In genomic region chr5:95823241-95823737, GRCh38 we compare ENCODE assay signal across 9 cellular contexts. TPM values are rescaled to one million over a fixed set of nuclear protein-coding genes. Genes with fewer than 3 reads are reported as not detected.
DNase-seq lines count a peak whose midpoint lies in the region; ATAC-seq, FAIRE-seq and TF ChIP-seq lines count a peak whose summit lies in the region.
"Had no signal": no experiment of that assay in that cellular context is flagged by ENCODE, and none has a peak within 500 bp of the region (broad histone marks: within the 10 kb centered on the region; RNA-seq: fewer than 3 reads in every experiment).

No MANE protein-coding gene starts in this region.

- ATAC-seq in left ventricle myocardium superior (no peak), aorta (ENCODE audit: low FRiP score) (no peak), GM18909 (IDR thresholded peaks at IDR 0.05; ENCODE audit: poor library complexity, unreplicated experiment) (no peak)

- peak; percentile 54 for DNase-seq in cardiac septum (ENCODE audit: low spot score)
- no peak for DNase-seq in left ventricle myocardium superior
- DNase-seq in ascending aorta (ENCODE audit: low spot score in 2 of 2) = no peak
- DNase-seq in aorta = no peak
- DNase-seq in H54 (ENCODE audit: insufficient read length, low spot score) = no peak
- DNase-seq in hepatic stellate cell (ENCODE audit: low spot score) = no peak
- DNase-seq: NCI-H510A had no signal

- TF ChIP-seq POLR2A in H54 (IDR thresholded peaks at IDR 0.05; ENCODE audit: low read depth, low read length) = no peak

- H3K27ac ChIP-seq in ascending aorta (peak overlapping the region; percentile 78 to 88), aorta (ENCODE audit: low read depth in 1 of 2, low read length in 2 of 2) (peak overlapping the region; percentile 79 to 83)

- peaks cover 3 to 21% of the 10 kb centered on the region in 2 donors for H3K4me1 ChIP-seq in ascending aorta
- peaks cover 90% of the 10 kb centered on the region for H3K4me1 ChIP-seq in mononuclear cell (ENCODE audit: insufficient read depth, low read length)
- H3K4me1 ChIP-seq in aorta (ENCODE audit: control insufficient read depth in 1 of 2, insufficient read depth in 2 of 2, low read length in 2 of 2) = peaks cover 3 to 6% of the 10 kb centered on the region in 2 donors

- H3K36me3 ChIP-seq in ascending aorta (no peaks in the 10 kb centered on the region), aorta (ENCODE audit: control insufficient read depth in 1 of 2, insufficient read depth in 2 of 2, low read length in 1 of 2) (no peaks in the 10 kb centered on the region)

- H3K4me3 ChIP-seq in ascending aorta = peak overlapping the region; percentile 44 to 80
- peak overlapping the region; percentile 98 for H3K4me3 ChIP-seq in mononuclear cell (ENCODE audit: low read length)
- peak overlapping the region in 1 of 2 donors; percentile 99 for H3K4me3 ChIP-seq in aorta (ENCODE audit: low read length in 2 of 2)

- WGBS in aorta, 2 donors = 62 to 73% methylated on average over 7 of the region's 7 CpGs

- intact Hi-C loops in cardiac septum (cut with DNase I) (loop anchor here (5.0 kb wide), 1 partner anchor 91 kb away; the partner anchor contains the start of gene RHOBTB3), left ventricle myocardium superior (cut with micrococcal nuclease) (no loop called here), ascending aorta (cut with DNase I) (loop anchor here (1.0 kb wide), 1 partner anchor 11 kb away; no protein-coding TSS in a partner anchor), aorta (cut with DNase I) (no loop called here)

- H3K9me3 ChIP-seq in ascending aorta = no peaks in the 10 kb centered on the region
- H3K9me3 ChIP-seq in mononuclear cell (ENCODE audit: low read depth, low read length) = no peaks in the 10 kb centered on the region
- H3K9me3 ChIP-seq in aorta (ENCODE audit: control insufficient read depth, low read length) = no peaks in the 10 kb centered on the region

- TF ChIP-seq CTCF in ascending aorta (IDR thresholded peaks at IDR 0.05) = no peak

- no peak for FAIRE-seq in H54 (lab: Jason Lieb, UNC)

- no peaks in the 10 kb centered on the region for H3K27me3 ChIP-seq in ascending aorta
- no peaks in the 10 kb centered on the region for H3K27me3 ChIP-seq in mononuclear cell (ENCODE audit: insufficient read depth, low read length)
- H3K27me3 ChIP-seq in aorta (ENCODE audit: control insufficient read depth in 1 of 2, insufficient read depth in 2 of 2, low read length in 1 of 2) = no peaks in the 10 kb centered on the region

RNA-seq across cellular contexts. Expression of gene GLRX, which starts 0.8 kb away (rescaled TPM):
- total RNA-seq in cardiac septum (119 TPM), left ventricle myocardium superior (106 TPM), ascending aorta (18.5 TPM), mononuclear cell (28.8 TPM), aorta (10 to 100 TPM; 38.5 to 44.7 TPM)
- polyA plus RNA-seq in aorta = 100 to 1,000 TPM in 1 of 2 donors, 10 to 100 TPM in 1; 68.6 to 161 TPM

Comparison
In these comparisons a context has a peak if more than half of its experiments do, and no peak if none do; other contexts are left out.
1. intact Hi-C loops: an anchor here in cardiac septum (5.0 kb wide) and ascending aorta (1.0 kb wide); none called in left ventricle myocardium superior and aorta.